1 cellular context compared by ENCODE assay signal in the genomic region with DNA sequence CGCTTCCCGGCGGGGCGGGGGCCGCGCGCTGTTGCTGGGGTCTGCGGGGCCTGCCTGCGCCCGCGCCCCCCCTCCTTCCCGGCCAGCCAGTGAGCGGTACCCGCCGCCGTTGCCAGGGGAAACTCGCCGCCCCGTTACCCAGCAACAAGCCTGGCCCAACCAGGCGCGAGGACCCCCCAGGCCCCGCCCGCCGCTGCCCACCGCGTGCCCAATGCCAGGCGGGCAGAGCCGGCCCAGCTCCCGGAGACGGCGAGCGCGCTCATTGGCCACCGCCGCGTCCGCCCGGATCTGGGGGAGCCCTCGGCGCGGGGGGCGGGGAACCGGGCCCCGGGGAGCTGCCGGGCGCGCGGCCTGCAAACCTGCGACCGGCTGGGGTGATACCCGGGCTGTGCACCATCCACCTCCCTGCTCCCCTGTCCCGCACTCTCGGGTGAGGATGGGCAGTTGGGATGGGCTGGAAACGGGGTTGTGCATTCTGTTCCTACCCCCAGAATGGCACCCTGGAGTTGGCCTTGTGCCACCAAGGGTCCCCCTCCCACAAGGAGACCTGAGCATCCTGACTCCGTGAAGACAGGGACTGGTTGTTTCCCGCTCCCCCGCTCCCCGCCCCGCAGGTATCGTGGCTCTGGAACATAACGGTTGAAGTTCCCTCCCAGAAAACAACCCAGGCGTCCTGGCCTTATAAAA.
A peak's percentile ranks its signal among the peaks of the same experiment; 100 is the strongest.
TF ChIP-seq lines count a peak whose summit lies in the region.

No MANE protein-coding gene starts in this region.

TF ChIP-seq in H1, 55 proteins besides CTCF, POLR2A, EP300 and RAD21:
- TF ChIP-seq TEAD4 (IDR thresholded peaks at IDR 0.05; ENCODE audit: low read depth, low read length) = no peak
- TF ChIP-seq BRCA1 (IDR thresholded peaks at IDR 0.05; ENCODE audit: low read depth, low read length) = no peak
- no peak for TF ChIP-seq EZH2 (IDR thresholded peaks at IDR 0.05; ENCODE audit: low read depth, low read length, severe bottlenecking)
- no peak for TF ChIP-seq TAF7 (optimal IDR thresholded peaks at IDR 0.05; ENCODE audit: borderline replicate concordance, low read depth, low read length)
- TF ChIP-seq KDM1A (IDR thresholded peaks at IDR 0.05; ENCODE audit: borderline replicate concordance, low read length) = peak; percentile 53; the same call in 1 of the 2 replicates
- no peak for TF ChIP-seq CHD2 (IDR thresholded peaks at IDR 0.05; ENCODE audit: low read length)
- no peak for TF ChIP-seq POLR2AphosphoS5 (IDR thresholded peaks at IDR 0.05; ENCODE audit: low read depth, low read length)
- TF ChIP-seq RFX5 (IDR thresholded peaks at IDR 0.05; ENCODE audit: borderline replicate concordance, low read depth, low read length) = peak; percentile 55; the same call in 1 of the 2 replicates
- TF ChIP-seq MAFK (IDR thresholded peaks at IDR 0.05; ENCODE audit: low read depth, low read length) = no peak
- no peak for TF ChIP-seq SIX5 (IDR thresholded peaks at IDR 0.05; ENCODE audit: low read depth, low read length)
- TF ChIP-seq TBP (IDR thresholded peaks at IDR 0.05; ENCODE audit: low read depth, low read length) = no peak
- TF ChIP-seq SP2 (IDR thresholded peaks at IDR 0.05; ENCODE audit: low read length) = no peak
- no peak for TF ChIP-seq KDM4A (IDR thresholded peaks at IDR 0.05; ENCODE audit: low read depth, low read length, severe bottlenecking)
- no peak for TF ChIP-seq FOSL1 (IDR thresholded peaks at IDR 0.05; ENCODE audit: insufficient read depth, low read depth, low read length)
- no peak for TF ChIP-seq ASH2L (IDR thresholded peaks at IDR 0.05; ENCODE audit: low read length)
- TF ChIP-seq, protein P1, sequence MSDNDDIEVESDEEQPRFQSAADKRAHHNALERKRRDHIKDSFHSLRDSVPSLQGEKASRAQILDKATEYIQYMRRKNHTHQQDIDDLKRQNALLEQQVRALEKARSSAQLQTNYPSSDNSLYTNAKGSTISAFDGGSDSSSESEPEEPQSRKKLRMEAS (IDR thresholded peaks at IDR 0.05) = peak; percentile 78
- TF ChIP-seq, protein P2, sequence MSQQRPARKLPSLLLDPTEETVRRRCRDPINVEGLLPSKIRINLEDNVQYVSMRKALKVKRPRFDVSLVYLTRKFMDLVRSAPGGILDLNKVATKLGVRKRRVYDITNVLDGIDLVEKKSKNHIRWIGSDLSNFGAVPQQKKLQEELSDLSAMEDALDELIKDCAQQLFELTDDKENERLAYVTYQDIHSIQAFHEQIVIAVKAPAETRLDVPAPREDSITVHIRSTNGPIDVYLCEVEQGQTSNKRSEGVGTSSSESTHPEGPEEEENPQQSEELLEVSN (IDR thresholded peaks at IDR 0.05) = no peak; the same call in 1 of the 2 replicates
- no peak for TF ChIP-seq JUND (IDR thresholded peaks at IDR 0.05; ENCODE audit: low read length)
- TF ChIP-seq HDAC6 (IDR thresholded peaks at IDR 0.05; ENCODE audit: low read depth, low read length) = no peak
- TF ChIP-seq SIRT6 (IDR thresholded peaks at IDR 0.05; ENCODE audit: low read length) = no peak
- no peak; the same call in 1 of the 2 replicates for TF ChIP-seq SUZ12 (IDR thresholded peaks at IDR 0.05; ENCODE audit: low read length)
- TF ChIP-seq, protein P3, sequence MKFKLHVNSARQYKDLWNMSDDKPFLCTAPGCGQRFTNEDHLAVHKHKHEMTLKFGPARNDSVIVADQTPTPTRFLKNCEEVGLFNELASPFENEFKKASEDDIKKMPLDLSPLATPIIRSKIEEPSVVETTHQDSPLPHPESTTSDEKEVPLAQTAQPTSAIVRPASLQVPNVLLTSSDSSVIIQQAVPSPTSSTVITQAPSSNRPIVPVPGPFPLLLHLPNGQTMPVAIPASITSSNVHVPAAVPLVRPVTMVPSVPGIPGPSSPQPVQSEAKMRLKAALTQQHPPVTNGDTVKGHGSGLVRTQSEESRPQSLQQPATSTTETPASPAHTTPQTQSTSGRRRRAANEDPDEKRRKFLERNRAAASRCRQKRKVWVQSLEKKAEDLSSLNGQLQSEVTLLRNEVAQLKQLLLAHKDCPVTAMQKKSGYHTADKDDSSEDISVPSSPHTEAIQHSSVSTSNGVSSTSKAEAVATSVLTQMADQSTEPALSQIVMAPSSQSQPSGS (IDR thresholded peaks at IDR 0.05; ENCODE audit: low read length) = no peak
- peak; percentile 33; the same call in 1 of the 2 replicates for TF ChIP-seq YY1 (IDR thresholded peaks at IDR 0.05; ENCODE audit: low read depth, low read length)
- no peak for TF ChIP-seq CTBP2 (IDR thresholded peaks at IDR 0.05; ENCODE audit: borderline replicate concordance, insufficient read depth, insufficient read length, low read length)
- TF ChIP-seq GTF2F1 (IDR thresholded peaks at IDR 0.05; ENCODE audit: borderline replicate concordance, low read depth, low read length) = no peak
- TF ChIP-seq PHF8 (conservative IDR thresholded peaks at IDR 0.05; ENCODE audit: low read depth, low read length) = no peak
- TF ChIP-seq EGR1 (IDR thresholded peaks at IDR 0.05; ENCODE audit: borderline replicate concordance, low read depth, low read length) = no peak
- peak in 1 of 2 experiments; percentile 64; a peak in 1 of 4 replicates for TF ChIP-seq SIN3A (conservative IDR thresholded peaks at IDR 0.05 in 1 of 2, IDR thresholded peaks at IDR 0.05 in 1 of 2; ENCODE audit: low read depth in 1 of 2, low read length in 2 of 2)
